Comparison of ENCODE assay signal across 16 cellular contexts in the genomic region with DNA sequence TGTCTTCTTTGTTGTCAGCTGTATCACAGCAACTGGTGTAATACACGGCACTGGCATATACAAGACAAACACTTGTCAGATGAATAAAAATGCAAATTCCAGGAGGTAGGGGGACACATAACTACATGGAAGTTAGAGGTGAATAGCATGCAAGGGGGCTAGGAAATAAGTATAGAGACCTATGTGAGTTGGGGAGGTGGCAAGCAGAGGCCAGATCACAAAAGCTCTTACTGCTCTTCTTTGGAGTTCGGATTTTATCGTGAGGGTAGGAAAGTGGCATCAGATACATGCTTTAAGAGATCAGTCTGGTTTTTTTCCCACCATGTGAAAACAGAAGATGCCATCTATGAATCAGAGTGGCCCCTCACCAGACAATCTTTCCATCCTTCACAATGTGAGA. TPM values are rescaled to one million over a fixed set of nuclear protein-coding genes. Genes with fewer than 3 reads are reported as not detected.
DNase-seq lines count a peak whose midpoint lies in the region; ATAC-seq and TF ChIP-seq lines count a peak whose summit lies in the region.
"Had no signal": no experiment of that assay in that cellular context is flagged by ENCODE, and none has a peak within 500 bp of the region (broad histone marks: within the 10 kb centered on the region; RNA-seq: fewer than 3 reads in every experiment).

No MANE protein-coding gene starts in this region.

- H3K9me3 Mint-ChIP-seq in activated T-helper 1 cell treated with anti-CD3 and anti-CD28 coated beads, Interleukin-12 subunit alpha, Interleukin-12 subunit beta, Interleukin-2, Interleukin-4 antibody, amounts not matched to agents 30 ng/mL and 10 ng/mL and 1 ng/mL, durations not matched to agents 14 hours and 24 hours and 36 hours = no peaks in the 10 kb centered on the region
- H3K9me3 Mint-ChIP-seq: CD4-positive, alpha-beta memory T cell; stimulated activated memory B cell treated with anti-CD40 and anti-IgM and Interleukin-4, amounts not matched to agents 10 μg/mL and 1 μg/mL and 100 μg/mL, for 72 hours had no signal

- CTCF ChIA-PET in HCT116 (lab: Charles Lee) = no interaction called here

- WGBS in mesodermal cell (ENCODE audit: insufficient coverage in 2 of 2), 2 experiments = 100% methylated on average over 1 to 2 of the region's 3 CpGs

- H3K4me3 ChIP-seq in BLaER1 treated with 17β-estradiol and CSF1 and Interleukin-3, amounts not matched to agents 10 nM and 100 nM = no peak overlapping the region
- H3K4me3 ChIP-seq in HCT116 (replicated peaks in 1 of 2; ENCODE audit: low read depth in 1 of 2, low read length in 2 of 2) (no peak overlapping the region), mesodermal cell (ENCODE audit: extremely low read depth, insufficient read depth, low read length, poor library complexity, severe bottlenecking) (no peak overlapping the region), H7 (ENCODE audit: insufficient read depth, low read depth, low read length) (no peak overlapping the region)

- peak overlapping the region; percentile 54 for H3K4me3 Mint-ChIP-seq in activated T-helper 1 cell treated with anti-CD3 and anti-CD28 coated beads, Interleukin-12 subunit alpha, Interleukin-12 subunit beta, Interleukin-2, Interleukin-4 antibody, amounts not matched to agents 30 ng/mL and 10 ng/mL and 1 ng/mL, durations not matched to agents 14 hours and 24 hours and 36 hours

- H3K4me2 ChIP-seq in BLaER1 treated with 17β-estradiol and CSF1 and Interleukin-3, amounts not matched to agents 10 nM and 100 nM = peak overlapping the region in 9 of 11 experiments; percentile 78 to 97 (median 90); a peak in 11 of 22 replicates
- no peak overlapping the region for H3K4me2 ChIP-seq in HCT116 (ENCODE audit: low read length)

- peaks cover 70% of the 10 kb centered on the region for H3K4me1 Mint-ChIP-seq in activated T-helper 1 cell treated with anti-CD3 and anti-CD28 coated beads, Interleukin-12 subunit alpha, Interleukin-12 subunit beta, Interleukin-2, Interleukin-4 antibody, amounts not matched to agents 30 ng/mL and 10 ng/mL and 1 ng/mL, durations not matched to agents 14 hours and 24 hours and 36 hours (ENCODE audit: low read depth)

- H3K36me3 Mint-ChIP-seq in activated T-helper 1 cell treated with anti-CD3 and anti-CD28 coated beads, Interleukin-12 subunit alpha, Interleukin-12 subunit beta, Interleukin-2, Interleukin-4 antibody, amounts not matched to agents 30 ng/mL and 10 ng/mL and 1 ng/mL, durations not matched to agents 14 hours and 24 hours and 36 hours (ENCODE audit: low read depth) = peaks cover 43% of the 10 kb centered on the region

- POLR2A ChIA-PET in HCT116 (lab: Charles Lee) = interaction anchor here (1.6 kb wide), 1 partner anchor 29 kb away, joined by 3 read pairs; a partner anchor contains a TSS

- DNase-seq in HCT116 (ENCODE audit: low read depth, low spot score) = no peak
- DNase-seq in activated T-helper 1 cell treated with anti-CD3 and anti-CD28 coated beads, Interleukin-12 subunit alpha, Interleukin-12 subunit beta, Interleukin-2, Interleukin-4 antibody, amounts not matched to agents 30 ng/mL and 10 ng/mL and 1 ng/mL, durations not matched to agents 14 hours and 24 hours and 36 hours (ENCODE audit: low spot score) = no peak
- no peak for DNase-seq in H7
- DNase-seq: brain microvascular endothelial cell; CD4-positive, alpha-beta memory T cell; effector CD4-positive, alpha-beta T cell; foreskin keratinocyte; retina; stimulated activated CD4-positive, alpha-beta T cell treated with anti-CD3 and anti-CD28 coated beads, Interleukin-4, amount 100 ng/mL, for 4 hours; SW 1271 had no signal

- no peaks in the 10 kb centered on the region for H3K9me2 ChIP-seq in HCT116 (ENCODE audit: insufficient read depth)

- H3K4me1 ChIP-seq in BLaER1 treated with 17β-estradiol and CSF1 and Interleukin-3, amounts not matched to agents 10 nM and 100 nM = peaks cover 27 to 43% (median 34%) of the 10 kb centered on the region in 10 experiments
- H3K4me1 ChIP-seq in HCT116 (ENCODE audit: control insufficient read depth in 1 of 2, insufficient read depth in 2 of 2, low read length in 2 of 2) (peaks cover 13 to 28% of the 10 kb centered on the region in 2 experiments), mesodermal cell (ENCODE audit: control insufficient read depth, insufficient read depth, low read length, poor library complexity, severe bottlenecking) (peaks cover 20% of the 10 kb centered on the region)
- H3K4me1 ChIP-seq: foreskin keratinocyte had no signal

- no peak for TF ChIP-seq CTCF in HCT116 (IDR thresholded peaks at IDR 0.05 in 2 of 3, conservative IDR thresholded peaks at IDR 0.05 in 1 of 3; ENCODE audit: borderline replicate concordance in 1 of 3, insufficient read depth in 1 of 3, low read depth in 2 of 3, low read length in 2 of 3)

- no peak overlapping the region for H3K27ac ChIP-seq in BLaER1 treated with 17β-estradiol and CSF1 and Interleukin-3, amounts not matched to agents 10 nM and 100 nM
- H3K27ac ChIP-seq in HCT116 (ENCODE audit: low read depth, low read length) = no peak overlapping the region
- peak overlapping the region; percentile 20 for H3K27ac ChIP-seq in mesodermal cell (ENCODE audit: low read depth, low read length, severe bottlenecking)
- H3K27ac ChIP-seq: brain microvascular endothelial cell had no signal

- no peak overlapping the region for H2AFZ ChIP-seq in HCT116 (ENCODE audit: low read depth, low read length, poor library complexity, severe bottlenecking)

- TF ChIP-seq RAD21 in HCT116 (IDR thresholded peaks at IDR 0.05; ENCODE audit: low read depth) = no peak

- no TSS peak for BruUV-seq in HCT116 (replicated peaks; lab: Mats Ljungman, UMichigan)

- no peaks in the 10 kb centered on the region for H3K27me3 Mint-ChIP-seq in activated T-helper 1 cell treated with anti-CD3 and anti-CD28 coated beads, Interleukin-12 subunit alpha, Interleukin-12 subunit beta, Interleukin-2, Interleukin-4 antibody, amounts not matched to agents 30 ng/mL and 10 ng/mL and 1 ng/mL, durations not matched to agents 14 hours and 24 hours and 36 hours (ENCODE audit: insufficient read depth)
- H3K27me3 Mint-ChIP-seq: CD4-positive, alpha-beta memory T cell; stimulated activated memory B cell treated with anti-CD40 and anti-IgM and Interleukin-4, amounts not matched to agents 10 μg/mL and 1 μg/mL and 100 μg/mL, for 72 hours had no signal

- H3K9me3 ChIP-seq in BLaER1 treated with 17β-estradiol and CSF1 and Interleukin-3, amounts not matched to agents 10 nM and 100 nM (replicated peaks in 1 of 11) = no peaks in the 10 kb centered on the region
- H3K9me3 ChIP-seq in HCT116 (ENCODE audit: control insufficient read depth in 1 of 2, insufficient read depth in 1 of 2, low read depth in 1 of 2, low read length in 2 of 2) (no peaks in the 10 kb centered on the region), mesodermal cell (ENCODE audit: control insufficient read depth, low read length) (no peaks in the 10 kb centered on the region)

- H3K27me3 ChIP-seq in BLaER1 treated with 17β-estradiol and CSF1 and Interleukin-3, amounts not matched to agents 10 nM and 100 nM = no peaks in the 10 kb centered on the region
- no peaks in the 10 kb centered on the region for H3K27me3 ChIP-seq in HCT116 (ENCODE audit: insufficient read depth, low read length)
- H3K27me3 ChIP-seq in H7 (ENCODE audit: control insufficient read depth, insufficient read depth, low read length) = no peaks in the 10 kb centered on the region
- H3K27me3 ChIP-seq: brain microvascular endothelial cell, foreskin keratinocyte had no signal

- H3K36me3 ChIP-seq in BLaER1 treated with 17β-estradiol and CSF1 and Interleukin-3, amounts not matched to agents 10 nM and 100 nM = peaks cover 39 to 49% (median 46%) of the 10 kb centered on the region in 11 experiments
- peaks cover 14 to 32% of the 10 kb centered on the region in 2 experiments; a peak in 3 of 4 replicates for H3K36me3 ChIP-seq in HCT116 (ENCODE audit: control insufficient read depth in 1 of 2, insufficient read depth in 2 of 2, low read length in 2 of 2)
- peaks cover 50% of the 10 kb centered on the region for H3K36me3 ChIP-seq in mesodermal cell (ENCODE audit: control insufficient read depth, insufficient read depth, low read length)
- H3K36me3 ChIP-seq in H7 (replicated peaks; ENCODE audit: control insufficient read depth, insufficient read depth, low read length) = peaks cover 10% of the 10 kb centered on the region

- intact Hi-C loops in HCT116 (cut with micrococcal nuclease) = no loop called here
- intact Hi-C loops in activated T-helper 1 cell treated with anti-CD3 and anti-CD28 coated beads, Interleukin-12 subunit alpha, Interleukin-12 subunit beta, Interleukin-2, Interleukin-4 antibody, amounts not matched to agents 30 ng/mL and 10 ng/mL and 1 ng/mL, durations not matched to agents 14 hours and 24 hours and 36 hours (cut with micrococcal nuclease) = no loop called here

- RAD21 ChIA-PET in HCT116 (lab: Charles Lee; ENCODE audit: low non-redundant PET in 1 of 2, low total read pairs in 2 of 2, uncharacterized antibody in 2 of 2, unreplicated experiment in 2 of 2) = no interaction called here

- no peak overlapping the region for H3K9ac ChIP-seq in BLaER1 treated with 17β-estradiol and CSF1 and Interleukin-3, amounts not matched to agents 10 nM and 100 nM
- no peak overlapping the region for H3K9ac ChIP-seq in HCT116 (ENCODE audit: low read length)

- ATAC-seq in HCT116 = no peak
- no peak for ATAC-seq in GM19452 (IDR thresholded peaks at IDR 0.05; ENCODE audit: unreplicated experiment)
- no peak for ATAC-seq in GM19397 (IDR thresholded peaks at IDR 0.05; ENCODE audit: unreplicated experiment)
- ATAC-seq in HG03159 (IDR thresholded peaks at IDR 0.05; ENCODE audit: unreplicated experiment) = no peak
- ATAC-seq: foreskin keratinocyte; stimulated activated memory B cell treated with anti-CD40 and anti-IgM and Interleukin-4, amounts not matched to agents 10 μg/mL and 1 μg/mL and 100 μg/mL, for 72 hours had no signal

- peaks cover 9 to 57% (median 20%) of the 10 kb centered on the region in 11 experiments; a peak in 19 of 22 replicates for H4K20me1 ChIP-seq in BLaER1 treated with 17β-estradiol and CSF1 and Interleukin-3, amounts not matched to agents 10 nM and 100 nM
- H4K20me1 ChIP-seq in HCT116 (ENCODE audit: insufficient read depth) = 0 out of 2 replicates have a peak, but pooled peaks cover 7% of the 10 kb centered on the region

- no peak for TF ChIP-seq POLR2A in HCT116 (IDR thresholded peaks at IDR 0.05; ENCODE audit: borderline replicate concordance, extremely low read depth, insufficient read depth, insufficient read length)

- peaks cover 83% of the 10 kb centered on the region for H3K79me2 ChIP-seq in HCT116 (ENCODE audit: insufficient read depth, low read length)

- H3K27ac Mint-ChIP-seq in activated T-helper 1 cell treated with anti-CD3 and anti-CD28 coated beads, Interleukin-12 subunit alpha, Interleukin-12 subunit beta, Interleukin-2, Interleukin-4 antibody, amounts not matched to agents 30 ng/mL and 10 ng/mL and 1 ng/mL, durations not matched to agents 14 hours and 24 hours and 36 hours = peak overlapping the region; percentile 4
- H3K27ac Mint-ChIP-seq: stimulated activated memory B cell treated with anti-CD40 and anti-IgM and Interleukin-4, amounts not matched to agents 10 μg/mL and 1 μg/mL and 100 μg/mL, for 72 hours had no signal

RNA-seq across cellular contexts. Expression of a gene that starts 2.8 kb away (rescaled TPM):
- total RNA-seq in HCT116 (2021; ENCODE audit: unreplicated experiment) = 146 TPM
- 110 and 118 TPM in 2 replicates for polyA plus RNA-seq in HCT116 (2012)
- 199 and 211 TPM in 2 replicates for total RNA-seq in activated T-helper 1 cell treated with anti-CD3 and anti-CD28 coated beads, Interleukin-12 subunit alpha, Interleukin-12 subunit beta, Interleukin-2, Interleukin-4 antibody, amounts not matched to agents 30 ng/mL and 10 ng/mL and 1 ng/mL, durations not matched to agents 14 hours and 24 hours and 36 hours
- 127 TPM for polyA plus RNA-seq in mesodermal cell (2013, experiment 1 of 2)
- polyA plus RNA-seq in mesodermal cell (2013, experiment 2 of 2) = 137 TPM
- total RNA-seq in H7 (2014; rRNA removed; shearing (Covaris generic)) = 56.8 and 84.6 TPM in 2 replicates

RNA-seq across cellular contexts. Expression of a gene that starts 28.5 kb away (rescaled TPM):
- 324 TPM for total RNA-seq in HCT116 (2021; ENCODE audit: unreplicated experiment)
- 77.8 and 119 TPM in 2 replicates for polyA plus RNA-seq in HCT116 (2012)
- total RNA-seq in activated T-helper 1 cell treated with anti-CD3 and anti-CD28 coated beads, Interleukin-12 subunit alpha, Interleukin-12 subunit beta, Interleukin-2, Interleukin-4 antibody, amounts not matched to agents 30 ng/mL and 10 ng/mL and 1 ng/mL, durations not matched to agents 14 hours and 24 hours and 36 hours = 305 and 306 TPM in 2 replicates
- polyA plus RNA-seq in mesodermal cell (2013, experiment 1 of 2) = 183 TPM
- polyA plus RNA-seq in mesodermal cell (2013, experiment 2 of 2) = 198 TPM
- 192 and 207 TPM in 2 replicates for total RNA-seq in H7 (2014; rRNA removed; shearing (Covaris generic))

RNA-seq across cellular contexts. Expression of a gene that starts 29.2 kb away (rescaled TPM):
- total RNA-seq in HCT116 (2021; ENCODE audit: unreplicated experiment) = 78.6 TPM
- polyA plus RNA-seq in HCT116 (2012) = 27.5 and 29.1 TPM in 2 replicates
- total RNA-seq in activated T-helper 1 cell treated with anti-CD3 and anti-CD28 coated beads, Interleukin-12 subunit alpha, Interleukin-12 subunit beta, Interleukin-2, Interleukin-4 antibody, amounts not matched to agents 30 ng/mL and 10 ng/mL and 1 ng/mL, durations not matched to agents 14 hours and 24 hours and 36 hours = 57.4 and 60.1 TPM in 2 replicates
- 28.8 TPM for polyA plus RNA-seq in mesodermal cell (2013, experiment 1 of 2)
- polyA plus RNA-seq in mesodermal cell (2013, experiment 2 of 2) = 30.3 TPM
- 68.5 and 92.7 TPM in 2 replicates for total RNA-seq in H7 (2014; rRNA removed; shearing (Covaris generic))

RNA-seq across cellular contexts. Expression of a gene that starts 41.0 kb away (rescaled TPM):
- total RNA-seq in HCT116 (2021; ENCODE audit: unreplicated experiment) = not detected
- polyA plus RNA-seq in HCT116 (2012) = 0.11 TPM in 1 of 2 replicates, not detected in the other
- total RNA-seq in activated T-helper 1 cell treated with anti-CD3 and anti-CD28 coated beads, Interleukin-12 subunit alpha, Interleukin-12 subunit beta, Interleukin-2, Interleukin-4 antibody, amounts not matched to agents 30 ng/mL and 10 ng/mL and 1 ng/mL, durations not matched to agents 14 hours and 24 hours and 36 hours = 0.13 and 0.32 TPM in 2 replicates
- polyA plus RNA-seq in mesodermal cell (2013, experiment 1 of 2) = 0.63 TPM
- 0.35 TPM for polyA plus RNA-seq in mesodermal cell (2013, experiment 2 of 2)
- total RNA-seq in H7 (2014; rRNA removed; shearing (Covaris generic)) = not detected in 2 replicates
